ENCODE assay signal across 23 cellular contexts in the genomic region with DNA sequence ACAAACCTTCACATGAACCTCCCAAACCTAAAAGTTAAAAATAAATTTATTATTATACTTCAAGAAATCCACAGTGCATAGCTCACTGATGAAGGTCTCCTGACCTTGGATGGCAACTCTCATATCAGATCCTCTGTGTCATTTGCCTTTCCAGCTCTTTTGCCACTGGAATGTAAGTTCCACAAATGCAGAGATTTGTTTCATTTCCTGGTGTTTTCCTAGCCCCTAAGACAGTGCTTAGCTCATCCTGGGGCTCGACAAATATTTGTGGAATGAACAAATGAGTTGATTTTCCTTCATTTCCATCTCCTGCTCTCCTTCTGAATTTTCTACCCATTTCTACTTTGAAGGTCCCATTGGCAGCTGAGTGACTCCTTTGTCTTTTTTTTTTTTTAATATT. TPM values are rescaled to one million over a fixed set of nuclear protein-coding genes. Genes with fewer than 3 reads are reported as not detected.
DNase-seq lines count a peak whose midpoint lies in the region; ATAC-seq, FAIRE-seq and TF ChIP-seq lines count a peak whose summit lies in the region.
"Had no signal": no experiment of that assay in that cellular context is flagged by ENCODE, and none has a peak within 500 bp of the region (broad histone marks: within the 10 kb centered on the region; RNA-seq: fewer than 3 reads in every experiment).

No MANE protein-coding gene starts in this region.

- H3K27me3 ChIP-seq in GM23248 (replicated peaks; ENCODE audit: insufficient read depth) (peaks cover 5% of the 10 kb centered on the region; the same call in 1 of the 2 replicates), astrocyte (ENCODE audit: insufficient read depth, low read length) (peaks cover 2% of the 10 kb centered on the region)
- H3K27me3 ChIP-seq: colonic mucosa had no signal

- WGBS in GM23248 (ENCODE audit: low coverage in 1 of 2, low lambda C conversion rate in 2 of 2, missing lambda C conversion rate in 2 of 2), 2 experiments, result 61 to 76% methylated on average over 1 of the region's 1 CpG

- CTCF ChIA-PET in AG04449 (lab: Yijun Ruan, JAX), result interaction anchor here (1.2 to 5.9 kb wide), 4 partner anchors 14 to 80 kb away, joined by 3 to 31 read pairs (median 10); no protein-coding TSS in a partner anchor

- H3K4me1 ChIP-seq in GM23248 (ENCODE audit: insufficient read depth) (no peaks in the 10 kb centered on the region; the same call in 1 of the 2 replicates), astrocyte (ENCODE audit: insufficient read depth, low read length) (peaks cover 4% of the 10 kb centered on the region)
- H3K4me1 ChIP-seq: colonic mucosa had no signal

- no peaks in the 10 kb centered on the region for H3K36me3 Mint-ChIP-seq in astrocyte (ENCODE audit: low read depth, unreplicated experiment)
- H3K36me3 Mint-ChIP-seq: activated CD8-positive, alpha-beta memory T cell treated with anti-CD3 and anti-CD28 coated beads, Interleukin-2, amount 10 ng/mL, durations not matched to agents 7 days and 5 days had no signal

- TF ChIP-seq CTCF in AG04449 (IDR thresholded peaks at IDR 0.05; ENCODE audit: insufficient read depth, low read length, missing control alignments) (no peak), astrocyte (IDR thresholded peaks at IDR 0.05; ENCODE audit: insufficient read depth, low read depth, low read length) (no peak)

- H3K9ac ChIP-seq in GM23248, result no peak overlapping the region
- H3K9ac ChIP-seq in astrocyte (ENCODE audit: low read length), result no peak overlapping the region

- no peaks in the 10 kb centered on the region for H3K9me2 ChIP-seq in GM23248 (ENCODE audit: insufficient read depth)

- H3K4me3 Mint-ChIP-seq in astrocyte (ENCODE audit: unreplicated experiment), result no peak overlapping the region
- H3K4me3 Mint-ChIP-seq: activated CD8-positive, alpha-beta memory T cell treated with anti-CD3 and anti-CD28 coated beads, Interleukin-2, amount 10 ng/mL, durations not matched to agents 7 days and 5 days; immature natural killer cell; neural crest cell had no signal

- H4K20me1 ChIP-seq in GM23248 (ENCODE audit: insufficient read depth) (no peaks in the 10 kb centered on the region), astrocyte (ENCODE audit: insufficient read depth, low read length) (no peaks in the 10 kb centered on the region)

- H3F3A ChIP-seq in GM23248 (ENCODE audit: insufficient read depth), result no peaks in the 10 kb centered on the region

- H3K36me3 ChIP-seq in GM23248 (ENCODE audit: low read depth), result no peaks in the 10 kb centered on the region
- no peaks in the 10 kb centered on the region for H3K36me3 ChIP-seq in astrocyte (ENCODE audit: insufficient read depth, low read length)
- H3K36me3 ChIP-seq: colonic mucosa had no signal

- ATAC-seq in HG03469 (IDR thresholded peaks at IDR 0.05; ENCODE audit: unreplicated experiment), result no peak
- ATAC-seq: activated CD4-positive, CD25-positive, alpha-beta regulatory T cell treated with anti-CD3 and anti-CD28 coated beads, Interleukin-2, amount 50 U/mL, for 24 hours; activated CD8-positive, alpha-beta memory T cell treated with anti-CD3 and anti-CD28 coated beads, Interleukin-2, amount 10 ng/mL, durations not matched to agents 7 days and 5 days; stimulated activated naive CD8-positive, alpha-beta T cell treated with anti-CD3 and anti-CD28 coated beads, Interleukin-15, Interleukin-2, amounts not matched to agents 100 U/mL and 50 U/mL, for 24 hours; T-helper 17 cell had no signal

- H3K79me2 ChIP-seq in GM23248 (ENCODE audit: insufficient read depth) (no peaks in the 10 kb centered on the region), astrocyte (ENCODE audit: insufficient read depth, low read length) (no peaks in the 10 kb centered on the region)

- DNase-seq in AG04449 (ENCODE audit: low read depth, low spot score) (peak; percentile 80), GM23248 (peak; percentile 33), astrocyte (ENCODE audit: low read depth) (peak; percentile 41), kidney glomerular epithelial cell (lab: John Stamatoyannopoulos, UW) (peak; percentile 84), NCI-H774 (lab: John Stamatoyannopoulos, UW) (no peak), cerebellar nuclear complex (lab: John Stamatoyannopoulos, UW) (no peak), globus pallidus (ENCODE audit: low spot score) (no peak)
- DNase-seq: activated CD8-positive, alpha-beta memory T cell treated with anti-CD3 and anti-CD28 coated beads, Interleukin-2, amount 10 ng/mL, durations not matched to agents 7 days and 5 days; activated effector memory CD4-positive, alpha-beta T cell treated with Interleukin-2 at 50 U/mL for 16 hours; CD8-positive, alpha-beta memory T cell; colonic mucosa; DMS79 treated with DMSO at 0.1 percent for 48 hours; glutamatergic neuron; immature natural killer cell; NCI-H1694; NCI-H446; retina; stimulated activated naive CD8-positive, alpha-beta T cell treated with anti-CD3 and anti-CD28 coated beads, Interleukin-15, Interleukin-2, amounts not matched to agents 100 U/mL and 50 U/mL, for 24 hours; T-helper 17 cell had no signal

- no peak overlapping the region for H3K27ac ChIP-seq in GM23248
- peak overlapping the region; percentile 14 for H3K27ac ChIP-seq in astrocyte (ENCODE audit: low read depth, low read length)
- H3K27ac ChIP-seq: colonic mucosa had no signal

- H3K27me3 Mint-ChIP-seq in astrocyte (ENCODE audit: low read depth, unreplicated experiment), result no peaks in the 10 kb centered on the region

- in situ Hi-C loops in GM23248 (cut with MboI), result no loop called here

- no peak overlapping the region for H2AFZ ChIP-seq in GM23248
- H2AFZ ChIP-seq in astrocyte (ENCODE audit: low read depth, low read length), result no peak overlapping the region

- no peaks in the 10 kb centered on the region for H3K9me3 Mint-ChIP-seq in astrocyte (ENCODE audit: unreplicated experiment)
- H3K9me3 Mint-ChIP-seq: CD8-positive, alpha-beta memory T cell; immature natural killer cell; neural crest cell had no signal

- H3K4me3 ChIP-seq in AG04449 (ENCODE audit: low read depth, low read length) (no peak overlapping the region), GM23248 (no peak overlapping the region), astrocyte (ENCODE audit: insufficient read depth, low read depth, low read length) (no peak overlapping the region)
- H3K4me3 ChIP-seq: colonic mucosa had no signal

- H3K4me2 ChIP-seq in GM23248 (ENCODE audit: unreplicated experiment), result no peak overlapping the region
- peak overlapping the region; percentile 34 for H3K4me2 ChIP-seq in astrocyte (ENCODE audit: low read length)

- peaks cover 32% of the 10 kb centered on the region for H3K4me1 Mint-ChIP-seq in astrocyte (ENCODE audit: low read depth, unreplicated experiment)
- H3K4me1 Mint-ChIP-seq: neural crest cell had no signal

- FAIRE-seq in astrocyte (lab: Jason Lieb, UNC), result peak; percentile 81
- FAIRE-seq: endothelial cell of umbilical vein had no signal

- POLR2A ChIA-PET in AG04449 (lab: Yijun Ruan, JAX), result interaction anchor here (0.7 kb wide), 1 partner anchor 35 kb away, joined by 3 read pairs; no protein-coding TSS in a partner anchor

- H3K9me3 ChIP-seq in GM23248 (ENCODE audit: low read depth) (no peaks in the 10 kb centered on the region), astrocyte (ENCODE audit: insufficient read depth, low read depth, low read length) (no peaks in the 10 kb centered on the region)
- H3K9me3 ChIP-seq: colonic mucosa had no signal

- H3K27ac Mint-ChIP-seq in astrocyte (ENCODE audit: unreplicated experiment), result peak overlapping the region; percentile 1
- H3K27ac Mint-ChIP-seq: activated CD8-positive, alpha-beta memory T cell treated with anti-CD3 and anti-CD28 coated beads, Interleukin-2, amount 10 ng/mL, durations not matched to agents 7 days and 5 days; CD8-positive, alpha-beta memory T cell; T-helper 17 cell had no signal

RNA-seq across cellular contexts. Expression of gene FRMD4B, which starts 56.0 kb away (rescaled TPM):
- total RNA-seq in GM23248 (2014; rRNA removed; shearing (Covaris generic)), result not detected in 2 replicates
- 0.06 TPM in 1 of 2 replicates, not detected in the other for polyA plus RNA-seq in GM23248 (2016; fragmentation: Nextera tagmentation; extraction: Ambion mirVana)
- total RNA-seq in astrocyte, result 9.2 and 9.9 TPM in 2 replicates

Comparison
In these comparisons a context has a peak if more than half of its experiments do, and no peak if none do; other contexts are left out.
1. DNase-seq: peak in AG04449 (single experiment), GM23248 (single experiment), astrocyte (single experiment) and kidney glomerular epithelial cell (single experiment); none in NCI-H774 (single experiment), cerebellar nuclear complex (0 of 2) and globus pallidus (single experiment).
2. RNA of gene FRMD4B, which starts 56.0 kb away (total RNA-seq): 9.2 to 9.9 TPM in astrocyte; not detected in GM23248; every median in the first group is over 10 times any median in the second.